25 cellular contexts compared by ENCODE assay signal in genomic region chr7:74215921-74216320, GRCh38. TPM values are rescaled to one million over a fixed set of nuclear protein-coding genes. Genes with fewer than 3 reads are reported as not detected.
DNase-seq lines count a peak whose midpoint lies in the region; ATAC-seq, FAIRE-seq and TF ChIP-seq lines count a peak whose summit lies in the region.
"Had no signal": no experiment of that assay in that cellular context is flagged by ENCODE, and none has a peak within 500 bp of the region (broad histone marks: within the 10 kb centered on the region; RNA-seq: fewer than 3 reads in every experiment).

No MANE protein-coding gene starts in this region.

- peak overlapping the region; percentile 56 for H3K4me2 ChIP-seq in OCI-LY7 (ENCODE audit: low read length)
- H3K4me2 ChIP-seq: PC-9 had no signal

- no peaks in the 10 kb centered on the region for H3K9me3 Mint-ChIP-seq in activated CD4-positive, alpha-beta T cell treated with anti-CD3 and anti-CD28 coated beads, Interleukin-2, amount 10 ng/mL, durations not matched to agents 24 days and 14 days
- H3K9me3 Mint-ChIP-seq: activated naive CD8-positive, alpha-beta T cell treated with anti-CD3 and anti-CD28 coated beads, Interleukin-2, amount 10 ng/mL, durations not matched to agents 7 days and 5 days; HFFc6 had no signal

- H3K27ac Mint-ChIP-seq in activated CD4-positive, alpha-beta T cell treated with anti-CD3 and anti-CD28 coated beads, Interleukin-2, amount 10 ng/mL, durations not matched to agents 24 days and 14 days, result peak overlapping the region; percentile 37
- H3K27ac Mint-ChIP-seq: HFFc6 had no signal

- no TSS peak for BruUV-seq in OCI-LY7 (replicated peaks; lab: Mats Ljungman, UMichigan)

- H3K36me3 Mint-ChIP-seq in activated CD4-positive, alpha-beta T cell treated with anti-CD3 and anti-CD28 coated beads, Interleukin-2, amount 10 ng/mL, durations not matched to agents 24 days and 14 days (ENCODE audit: low read depth), result peaks cover 8% of the 10 kb centered on the region

- H3K79me2 ChIP-seq in OCI-LY7 (ENCODE audit: insufficient read depth, low read depth, low read length), result peaks cover 9% of the 10 kb centered on the region; the same call in 1 of the 2 replicates

- TF ChIP-seq CTCF in OCI-LY7 (conservative IDR thresholded peaks at IDR 0.05; ENCODE audit: low read length), result no peak
- no peak for TF ChIP-seq CTCF in spleen (IDR thresholded peaks at IDR 0.05 in 8 of 11, conservative IDR thresholded peaks at IDR 0.05 in 3 of 11)
- no peak for TF ChIP-seq CTCF in BE2C (IDR thresholded peaks at IDR 0.05; ENCODE audit: low read depth, low read length)

- POLR2A ChIA-PET in OCI-LY7 (lab: Charles Lee), result interaction anchor here (1.4 kb wide), 1 partner anchor 37 kb away, joined by 4 read pairs; no protein-coding TSS in a partner anchor

- H3K9me3 ChIP-seq in OCI-LY7 (ENCODE audit: low read length) (no peaks in the 10 kb centered on the region), spleen (no peaks in the 10 kb centered on the region), BE2C (no peaks in the 10 kb centered on the region; the same call in 1 of the 2 replicates)
- H3K9me3 ChIP-seq: Caco-2, suprapubic skin had no signal

- H3K4me1 Mint-ChIP-seq in activated CD4-positive, alpha-beta T cell treated with anti-CD3 and anti-CD28 coated beads, Interleukin-2, amount 10 ng/mL, durations not matched to agents 24 days and 14 days, result peaks cover 25% of the 10 kb centered on the region

- H3K4me3 ChIP-seq in OCI-LY7 (ENCODE audit: low read depth, low read length, poor library complexity, severe bottlenecking) (no peak overlapping the region), spleen (peak overlapping the region in 1 of 8 donors; percentile 44), BE2C (ENCODE audit: low read depth, low read length) (no peak overlapping the region)
- H3K4me3 ChIP-seq: dorsolateral prefrontal cortex, PC-9, suprapubic skin had no signal

- no peak overlapping the region for H2AFZ ChIP-seq in OCI-LY7 (ENCODE audit: low read length)
- H2AFZ ChIP-seq: PC-9 had no signal

- FAIRE-seq in GM18507 (lab: Jason Lieb, UNC), result peak; percentile 12
- FAIRE-seq: A204.1, small intestine had no signal

- intact Hi-C loops in activated CD4-positive, alpha-beta T cell treated with anti-CD3 and anti-CD28 coated beads, Interleukin-2, amount 10 ng/mL, durations not matched to agents 24 days and 14 days (cut with micrococcal nuclease), result no loop called here
- intact Hi-C loops in OCI-LY7 (cut with micrococcal nuclease; ENCODE audit: unreplicated experiment), result loop anchor here (10.0 kb wide), 1 partner anchor 249 kb away; no protein-coding TSS in a partner anchor
- intact Hi-C loops in spleen (cut with DNase I; ENCODE audit: low total_unique reads), result no loop called here

- H3K27me3 ChIP-seq in spleen (replicated peaks in 1 of 7) (no peaks in the 10 kb centered on the region), BE2C (no peaks in the 10 kb centered on the region)
- H3K27me3 ChIP-seq: dorsolateral prefrontal cortex, suprapubic skin had no signal

- H3K27ac ChIP-seq in OCI-LY7 (ENCODE audit: low read depth, low read length, poor library complexity, severe bottlenecking), result peak overlapping the region; percentile 66
- peak overlapping the region in 6 of 8 donors; percentile 20 to 85 (median 78) for H3K27ac ChIP-seq in spleen
- H3K27ac ChIP-seq: PC-9, suprapubic skin had no signal

- CTCF ChIA-PET in OCI-LY7 (lab: Charles Lee; ENCODE audit: unreplicated experiment), result no interaction called here

- H3K4me3 Mint-ChIP-seq in activated CD4-positive, alpha-beta T cell treated with anti-CD3 and anti-CD28 coated beads, Interleukin-2, amount 10 ng/mL, durations not matched to agents 24 days and 14 days, result no peak overlapping the region
- H3K4me3 Mint-ChIP-seq: HFFc6 had no signal

- WGBS in spleen, 5 donors, result 66 to 85% (median 68%) methylated on average over 15 of the region's 15 CpGs

- peaks cover 73% of the 10 kb centered on the region for H3K4me1 ChIP-seq in OCI-LY7 (ENCODE audit: insufficient read depth, low read length, poor library complexity, severe bottlenecking)
- H3K4me1 ChIP-seq in spleen, result peaks cover 28 to 91% (median 74%) of the 10 kb centered on the region in 6 donors
- no peaks in the 10 kb centered on the region for H3K4me1 ChIP-seq in BE2C
- H3K4me1 ChIP-seq: suprapubic skin had no signal

- no peaks in the 10 kb centered on the region for H4K20me1 ChIP-seq in OCI-LY7 (ENCODE audit: insufficient read depth, low read length)

- no peaks in the 10 kb centered on the region for H3K9me2 ChIP-seq in OCI-LY7 (ENCODE audit: insufficient read depth, low read length)

- peaks cover 13% of the 10 kb centered on the region for H3K36me3 ChIP-seq in OCI-LY7 (ENCODE audit: insufficient read depth, low read length)
- H3K36me3 ChIP-seq in spleen, result peaks cover 0 to 61% (median 5%) of the 10 kb centered on the region in 6 donors
- no peaks in the 10 kb centered on the region for H3K36me3 ChIP-seq in BE2C
- H3K36me3 ChIP-seq: suprapubic skin had no signal

- no peaks in the 10 kb centered on the region for H3K27me3 Mint-ChIP-seq in activated CD4-positive, alpha-beta T cell treated with anti-CD3 and anti-CD28 coated beads, Interleukin-2, amount 10 ng/mL, durations not matched to agents 24 days and 14 days
- H3K27me3 Mint-ChIP-seq: activated naive CD8-positive, alpha-beta T cell treated with anti-CD3 and anti-CD28 coated beads, Interleukin-2, amount 10 ng/mL, durations not matched to agents 7 days and 5 days had no signal

- no peak for DNase-seq in activated CD4-positive, alpha-beta T cell treated with anti-CD3 and anti-CD28 coated beads, Interleukin-2, amount 10 ng/mL, durations not matched to agents 24 days and 14 days
- DNase-seq in activated CD4-positive, alpha-beta T cell treated with anti-CD3 and anti-CD28 coated beads, Interleukin-2, amount 50 U/mL, for 48 hours, result no peak
- DNase-seq in GM18507 (ENCODE audit: extremely low spot score, insufficient read length, low read depth), result no peak
- no peak for DNase-seq in OCI-LY7 (ENCODE audit: low spot score)
- DNase-seq in spleen, result no peak
- no peak for DNase-seq in stimulated activated CD4-positive, alpha-beta T cell treated with anti-CD3 and anti-CD28 coated beads, Interleukin-12 subunit alpha, Interleukin-12 subunit beta, amount 100 ng/mL, for 4 hours
- no peak for DNase-seq in BE2C
- DNase-seq: activated effector memory CD4-positive, alpha-beta T cell treated with anti-CD3 and anti-CD28 coated beads, Interleukin-2, amount 50 U/mL, for 16 hours; activated naive CD8-positive, alpha-beta T cell treated with anti-CD3 and anti-CD28 coated beads, Interleukin-2, amount 10 ng/mL, durations not matched to agents 7 days and 5 days; Caco-2; central memory CD4-positive, alpha-beta T cell; DMS79 treated with DMSO at 0.1 percent for 48 hours; dorsolateral prefrontal cortex; HFFc6; kidney glomerular epithelial cell; NCI-H1436; NCI-H2107; PC-9; SHP77 treated with DMSO at 0.1 percent for 48 hours; small intestine; SW 1271 had no signal

- no peak for TF ChIP-seq POLR2A in spleen (IDR thresholded peaks at IDR 0.05)

- ATAC-seq in esophagus mucosa, result no peak
- ATAC-seq: activated CD4-positive, CD25-positive, alpha-beta regulatory T cell treated with anti-CD3 and anti-CD28 coated beads, Interleukin-2, amount 50 U/mL, for 24 hours had no signal

RNA-seq across cellular contexts. Expression of gene LAT2, which starts 6.1 kb away (rescaled TPM):
- 13.8 and 16.9 TPM in 2 replicates for total RNA-seq in activated CD4-positive, alpha-beta T cell treated with anti-CD3 and anti-CD28 coated beads, Interleukin-2, amount 10 ng/mL, durations not matched to agents 24 days and 14 days
- total RNA-seq in OCI-LY7 (2014; rRNA removed; shearing (Covaris generic)), result 41.1 and 48.3 TPM in 2 replicates
- total RNA-seq in OCI-LY7 (2022), result 79.1 and 93.8 TPM in 2 replicates
- total RNA-seq in spleen, result 100 to 1,000 TPM in 1 of 7 donors, 10 to 100 TPM in 6; 58.9 to 100 (median 76.4) TPM
- 100 to 1,000 TPM; 108 to 130 (median 127) TPM for polyA plus RNA-seq in spleen
- 1.2 TPM for total RNA-seq in esophagus mucosa
- 4.5 TPM for polyA plus RNA-seq in BE2C (2012; ENCODE audit: insufficient read depth, insufficient read length, low read depth)

RNA-seq across cellular contexts. Expression of gene RFC2, which starts 38.3 kb away (rescaled TPM):
- 88.0 and 94.7 TPM in 2 replicates for total RNA-seq in activated CD4-positive, alpha-beta T cell treated with anti-CD3 and anti-CD28 coated beads, Interleukin-2, amount 10 ng/mL, durations not matched to agents 24 days and 14 days
- total RNA-seq in OCI-LY7 (2014; rRNA removed; shearing (Covaris generic)), result 71.3 and 77.4 TPM in 2 replicates
- 77.8 and 79.2 TPM in 2 replicates for total RNA-seq in OCI-LY7 (2022)
- 10 to 100 TPM in 6 of 7 donors, 1 to 10 TPM in 1; 7.5 to 24.7 (median 19.0) TPM for total RNA-seq in spleen
- 10 to 100 TPM; 17.0 to 25.0 (median 23.2) TPM for polyA plus RNA-seq in spleen
- 29.1 TPM for total RNA-seq in esophagus mucosa
- 47.7 TPM for polyA plus RNA-seq in BE2C (2012; ENCODE audit: insufficient read depth, insufficient read length, low read depth)

RNA-seq across cellular contexts. Expression of gene EIF4H, which starts 41.8 kb away (rescaled TPM):
- 384 and 389 TPM in 2 replicates for total RNA-seq in activated CD4-positive, alpha-beta T cell treated with anti-CD3 and anti-CD28 coated beads, Interleukin-2, amount 10 ng/mL, durations not matched to agents 24 days and 14 days
- total RNA-seq in OCI-LY7 (2014; rRNA removed; shearing (Covaris generic)), result 202 and 231 TPM in 2 replicates
- total RNA-seq in OCI-LY7 (2022) (329 and 345 TPM in 2 replicates), spleen (100 to 1,000 TPM; 179 to 224 (median 197) TPM), esophagus mucosa (235 TPM)
- polyA plus RNA-seq in spleen, result 100 to 1,000 TPM in 1 of 3 donors, 10 to 100 TPM in 2; 75.5 to 133 (median 98.4) TPM
- polyA plus RNA-seq in BE2C (2012; ENCODE audit: insufficient read depth, insufficient read length, low read depth), result 286 TPM
